In genomic region chr20:47669489-47669888, GRCh38 we compare ENCODE assay signal across 21 cellular contexts.
"Had no signal": no experiment of that assay in that cellular context is flagged by ENCODE, and none has a peak within 500 bp of the region (broad histone marks: within the 10 kb centered on the region; RNA-seq: fewer than 3 reads in every experiment).

No MANE protein-coding gene starts in this region.

- H3K27me3 ChIP-seq: gastroesophageal sphincter, testis, vagina had no signal

- H3K4me3 ChIP-seq: coronary artery, gastroesophageal sphincter, left ventricle myocardium inferior, testis, vagina had no signal

- H3K4me1 Mint-ChIP-seq: endodermal cell had no signal

- H3K9ac ChIP-seq: parathyroid adenoma had no signal

- H2AFZ ChIP-seq: parathyroid adenoma had no signal

- H3K9me3 ChIP-seq: gastroesophageal sphincter, left ventricle myocardium inferior, testis, vagina had no signal

- H3K4me1 ChIP-seq: parathyroid adenoma had no signal

- H3K4me3 Mint-ChIP-seq: activated T-helper 17 cell treated with anti-CD3 and anti-CD28 coated beads, Interleukin-2, amount 50 U/mL, for 72 hours; endodermal cell; natural killer cell treated with Interleukin-12 subunit alpha and Interleukin-12 subunit beta and Interleukin-15 and Interleukin-18, amount 100 ng/mL, for 72 hours; WTC11 had no signal

- H3K27me3 Mint-ChIP-seq: activated T-helper 17 cell treated with anti-CD3 and anti-CD28 coated beads, Interleukin-2, amount 50 U/mL, for 72 hours; natural killer cell treated with Interleukin-12 subunit alpha and Interleukin-12 subunit beta and Interleukin-15 and Interleukin-18, amount 100 ng/mL, for 72 hours had no signal

- H3K79me2 ChIP-seq: parathyroid adenoma had no signal

- H3K27ac Mint-ChIP-seq: endodermal cell; natural killer cell treated with Interleukin-12 subunit alpha and Interleukin-12 subunit beta and Interleukin-15 and Interleukin-18, amount 100 ng/mL, for 72 hours had no signal

- H3K27ac ChIP-seq: coronary artery, epithelial cell of prostate, gastroesophageal sphincter, left ventricle myocardium inferior, parathyroid adenoma, testis, vagina had no signal

- DNase-seq: activated CD4-positive, alpha-beta T cell treated with anti-CD3 and anti-CD28 coated beads, Interleukin-2, amount 50 U/mL, for 48 hours; activated naive CD4-positive, alpha-beta T cell treated with Interleukin-2 at 50 U/mL for 16 hours; cerebellar nuclear complex; endodermal cell; head of caudate nucleus; left ventricle myocardium inferior; mammary epithelial cell; right cardiac atrium; stimulated activated CD4-positive, alpha-beta T cell treated with anti-CD3 and anti-CD28 coated beads, Interleukin-12 subunit alpha, Interleukin-12 subunit beta, amount 100 ng/mL, for 4 hours; stimulated activated CD4-positive, alpha-beta T cell treated with anti-CD3 and anti-CD28 coated beads, Interleukin-4, amount 100 ng/mL, for 4 hours; T1000; testis; trophoblast cell had no signal

- ATAC-seq: activated T-helper 17 cell treated with anti-CD3 and anti-CD28 coated beads, Interleukin-2, amount 50 U/mL, for 72 hours; gastroesophageal sphincter; natural killer cell treated with Interleukin-12 subunit alpha and Interleukin-12 subunit beta and Interleukin-15 and Interleukin-18, amount 100 ng/mL, for 72 hours; right cardiac atrium; WTC11 had no signal

- H3K36me3 Mint-ChIP-seq: natural killer cell treated with Interleukin-12 subunit alpha and Interleukin-12 subunit beta and Interleukin-15 and Interleukin-18, amount 100 ng/mL, for 72 hours; WTC11 had no signal
